ENCODE assay signal across 28 cellular contexts in the genomic region with DNA sequence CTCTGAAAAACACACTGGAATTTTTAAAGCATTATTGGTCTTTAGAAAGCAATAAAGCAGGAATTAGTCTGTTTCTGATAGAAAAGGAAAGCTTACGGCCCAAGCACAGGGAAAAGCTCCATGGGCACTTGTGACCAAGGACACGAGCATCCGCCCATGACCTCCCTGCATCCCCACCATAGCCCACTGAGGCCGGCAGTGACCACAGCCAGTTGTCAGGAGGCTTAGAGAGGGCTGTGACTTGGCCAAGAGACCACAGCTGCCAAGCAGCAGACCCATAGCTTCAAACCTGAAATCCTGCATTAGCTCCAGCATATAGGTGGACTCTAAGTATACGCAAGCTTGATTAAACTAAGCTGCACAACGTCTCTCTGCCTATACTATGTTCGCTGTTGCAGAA. TPM values are rescaled to one million over a fixed set of nuclear protein-coding genes. Genes with fewer than 3 reads are reported as not detected.
DNase-seq lines count a peak whose midpoint lies in the region; ATAC-seq, FAIRE-seq and TF ChIP-seq lines count a peak whose summit lies in the region.
"Had no signal": no experiment of that assay in that cellular context is flagged by ENCODE, and none has a peak within 500 bp of the region (broad histone marks: within the 10 kb centered on the region; RNA-seq: fewer than 3 reads in every experiment).

No MANE protein-coding gene starts in this region.

- H4K8ac ChIP-seq in trophoblast cell (ENCODE audit: low read depth, low read length) (no peak overlapping the region), mesenchymal stem cell (ENCODE audit: low read length) (no peak overlapping the region)

- H2BK12ac ChIP-seq in trophoblast cell (ENCODE audit: low read length) (no peak overlapping the region), mesenchymal stem cell (ENCODE audit: low read length in 2 of 2) (no peak overlapping the region)

- no peak overlapping the region for H2BK15ac ChIP-seq in mesenchymal stem cell (ENCODE audit: low read depth, poor library complexity, severe bottlenecking)

- H3K4me1 ChIP-seq in SJCRH30 (peaks cover 18% of the 10 kb centered on the region), keratinocyte (ENCODE audit: control insufficient read depth, extremely low read depth, insufficient read depth, low read length) (peaks cover 18% of the 10 kb centered on the region), trophoblast cell (ENCODE audit: control insufficient read depth in 1 of 2, insufficient read depth in 2 of 2, low read length in 2 of 2) (peaks cover 12 to 26% of the 10 kb centered on the region in 2 experiments), mesenchymal stem cell (ENCODE audit: control insufficient read depth, insufficient read depth, low read depth, low read length) (peaks cover 9% of the 10 kb centered on the region)

- H3K9me3 Mint-ChIP-seq in glutamatergic neuron (ENCODE audit: unreplicated experiment), result peaks cover 3% of the 10 kb centered on the region
- H3K9me3 Mint-ChIP-seq: CD14-positive monocyte; CD4-positive, alpha-beta memory T cell; CD4-positive, CD25-positive, alpha-beta regulatory T cell; CD8-positive, alpha-beta memory T cell had no signal

- H4K91ac ChIP-seq in trophoblast cell (ENCODE audit: low read depth, low read length), result no peak overlapping the region
- no peak overlapping the region for H4K91ac ChIP-seq in mesenchymal stem cell (ENCODE audit: low read length)

- H3K14ac ChIP-seq in trophoblast cell (ENCODE audit: low read length), result no peak overlapping the region
- H3K14ac ChIP-seq in mesenchymal stem cell (ENCODE audit: low read length in 2 of 2), result no peak overlapping the region

- H3K4ac ChIP-seq in trophoblast cell (ENCODE audit: low read depth, low read length) (peak overlapping the region; percentile 41), mesenchymal stem cell (ENCODE audit: low read depth in 1 of 2, low read length in 2 of 2) (no peak overlapping the region)

- H2BK120ac ChIP-seq in trophoblast cell (ENCODE audit: insufficient read depth, low read length, poor library complexity), result no peak overlapping the region
- H2BK120ac ChIP-seq in mesenchymal stem cell (ENCODE audit: low read depth, low read length), result no peak overlapping the region

- H3K9me1 ChIP-seq in keratinocyte (ENCODE audit: control insufficient read depth, extremely low read depth, insufficient read depth, low read length), result no peaks in the 10 kb centered on the region

- no peak overlapping the region for H4K12ac ChIP-seq in trophoblast cell (ENCODE audit: low read depth, low read length)

- H3K36me3 ChIP-seq in SJCRH30 (no peaks in the 10 kb centered on the region), keratinocyte (ENCODE audit: control insufficient read depth in 2 of 2, extremely low read depth in 1 of 2, insufficient read depth in 2 of 2, low read length in 2 of 2) (peaks cover 3 to 8% of the 10 kb centered on the region in 2 experiments), trophoblast cell (ENCODE audit: control insufficient read depth in 1 of 2, insufficient read depth in 2 of 2, low read length in 2 of 2) (peaks cover 0 to 2% of the 10 kb centered on the region in 2 experiments), mesenchymal stem cell (ENCODE audit: control insufficient read depth in 1 of 2, insufficient read depth in 2 of 2, low read depth in 1 of 2, low read length in 2 of 2) (no peaks in the 10 kb centered on the region)
- H3K36me3 ChIP-seq: BE2C had no signal

- H2BK5ac ChIP-seq in trophoblast cell (ENCODE audit: low read depth, low read length, poor library complexity) (no peak overlapping the region), mesenchymal stem cell (ENCODE audit: low read depth, low read length, poor library complexity, severe bottlenecking) (no peak overlapping the region)

- peaks cover 4% of the 10 kb centered on the region for H4K20me1 ChIP-seq in keratinocyte (ENCODE audit: control insufficient read depth, extremely low read depth, insufficient read depth, low read length)

- no peaks in the 10 kb centered on the region for H3K9me3 ChIP-seq in SJCRH30 (replicated peaks)
- H3K9me3 ChIP-seq in keratinocyte (ENCODE audit: control insufficient read depth, low read depth, low read length), result no peaks in the 10 kb centered on the region
- peaks cover 2% of the 10 kb centered on the region for H3K9me3 ChIP-seq in trophoblast cell (ENCODE audit: insufficient read depth, low read depth, low read length)
- H3K9me3 ChIP-seq in mesenchymal stem cell (ENCODE audit: control insufficient read depth, low read length), result no peaks in the 10 kb centered on the region
- H3K9me3 ChIP-seq: BE2C, BLaER1 had no signal

- H3K27ac ChIP-seq in SJCRH30 (no peak overlapping the region), keratinocyte (ENCODE audit: control insufficient read depth, insufficient read depth, low read length) (no peak overlapping the region), trophoblast cell (ENCODE audit: low read depth, low read length) (no peak overlapping the region), mesenchymal stem cell (ENCODE audit: low read length, poor library complexity, severe bottlenecking) (no peak overlapping the region)
- H3K27ac ChIP-seq: BLaER1 had no signal

- H3K9ac ChIP-seq in keratinocyte (ENCODE audit: control insufficient read depth, extremely low read depth, insufficient read depth, low read length), result no peak overlapping the region
- H3K9ac ChIP-seq in trophoblast cell (ENCODE audit: low read length), result no peak overlapping the region
- no peak overlapping the region for H3K9ac ChIP-seq in mesenchymal stem cell (ENCODE audit: low read length)
- H3K9ac ChIP-seq: BLaER1 had no signal

- H3K23ac ChIP-seq in trophoblast cell (ENCODE audit: low read length) (no peak overlapping the region), mesenchymal stem cell (ENCODE audit: low read length in 2 of 2) (no peak overlapping the region)

- no peaks in the 10 kb centered on the region for H3K27me3 ChIP-seq in SJCRH30
- no peaks in the 10 kb centered on the region for H3K27me3 ChIP-seq in keratinocyte (ENCODE audit: control insufficient read depth, extremely low read depth, insufficient read depth, low read length)
- no peaks in the 10 kb centered on the region for H3K27me3 ChIP-seq in trophoblast cell (ENCODE audit: insufficient read depth, low read length)
- H3K27me3 ChIP-seq in mesenchymal stem cell (ENCODE audit: control insufficient read depth in 1 of 2, insufficient read depth in 1 of 2, low read length in 2 of 2), result no peaks in the 10 kb centered on the region
- H3K27me3 ChIP-seq: BE2C, BLaER1 had no signal

- H3K18ac ChIP-seq in trophoblast cell (ENCODE audit: low read length) (no peak overlapping the region), mesenchymal stem cell (ENCODE audit: low read depth in 1 of 2, low read length in 2 of 2) (no peak overlapping the region)

- no peak overlapping the region for H3K4me3 Mint-ChIP-seq in glutamatergic neuron (ENCODE audit: unreplicated experiment)
- H3K4me3 Mint-ChIP-seq: CD14-positive monocyte; CD4-positive, alpha-beta memory T cell; CD4-positive, CD25-positive, alpha-beta regulatory T cell; CD8-positive, alpha-beta memory T cell had no signal

- H3K36me3 Mint-ChIP-seq in glutamatergic neuron (ENCODE audit: unreplicated experiment), result no peaks in the 10 kb centered on the region

- H3K27me3 Mint-ChIP-seq in glutamatergic neuron (ENCODE audit: unreplicated experiment), result no peaks in the 10 kb centered on the region
- H3K27me3 Mint-ChIP-seq: CD4-positive, alpha-beta memory T cell; CD4-positive, CD25-positive, alpha-beta regulatory T cell; CD8-positive, alpha-beta memory T cell had no signal

- FAIRE-seq in keratinocyte (lab: Jason Lieb, UNC), result peak; percentile 13
- FAIRE-seq: A204.1, GM12878, GM12892, GM18507 had no signal

- dilution Hi-C loops in keratinocyte (cut with MboI; ENCODE audit: extremely low pct_ligation_motif_present, low sequenced_read_pairs), result no loop called here

- no peak for TF ChIP-seq CTCF in keratinocyte (optimal IDR thresholded peaks at IDR 0.05 in 1 of 3, IDR thresholded peaks at IDR 0.05 in 1 of 3, conservative IDR thresholded peaks at IDR 0.05 in 1 of 3; ENCODE audit: extremely low read depth in 1 of 3, insufficient read depth in 2 of 3, low read length in 3 of 3)
- no peak for TF ChIP-seq CTCF in glutamatergic neuron (IDR thresholded peaks at IDR 0.05; ENCODE audit: partially characterized antibody, unreplicated experiment)

- DNase-seq in SJCRH30, result peak; percentile 39 to 54
- DNase-seq in keratinocyte (ENCODE audit: low read depth, low spot score), result no peak
- DNase-seq in trophoblast cell, result no peak
- no peak for DNase-seq in glutamatergic neuron
- DNase-seq in mesenchymal stem cell, result no peak
- DNase-seq in NCI-H1092 treated with DMSO at 0.1 percent for 48 hours (lab: John Stamatoyannopoulos, UW), result no peak
- DNase-seq: 8988T; ACHN; BE2C; C1 segment of cervical spinal cord; CD4-positive, alpha-beta memory T cell; CD4-positive, CD25-positive, alpha-beta regulatory T cell; CD8-positive, alpha-beta memory T cell; COR-L47; DMS 273 treated with DMSO at 0.1 percent for 48 hours; DMS153; DMS53; DMS79; DND-41; EL; GDM1 had no signal

- no peak overlapping the region for H2AFZ ChIP-seq in keratinocyte (ENCODE audit: control insufficient read depth, low read length)
- H2AFZ ChIP-seq in trophoblast cell (ENCODE audit: insufficient read depth, low read length, poor library complexity), result no peak overlapping the region
- H2AFZ ChIP-seq in mesenchymal stem cell (ENCODE audit: low read depth, low read length), result no peak overlapping the region

- WGBS in trophoblast cell (ENCODE audit: extremely low coverage, insufficient coverage, insufficient read length), result no CpG with 5 or more reads among the region's 7 CpGs
- 98% methylated on average over 7 of the region's 7 CpGs for WGBS in mesenchymal stem cell

- ATAC-seq in GM21825 (IDR thresholded peaks at IDR 0.05; ENCODE audit: unreplicated experiment), result no peak
- ATAC-seq: GM12878 had no signal

- H3K4me1 Mint-ChIP-seq in glutamatergic neuron (ENCODE audit: low read depth, unreplicated experiment), result peaks cover 6% of the 10 kb centered on the region

- peaks cover 97% of the 10 kb centered on the region for H3K79me2 ChIP-seq in keratinocyte (ENCODE audit: control insufficient read depth, insufficient read depth, low read length)
- peaks cover 13% of the 10 kb centered on the region for H3K79me2 ChIP-seq in trophoblast cell (ENCODE audit: control insufficient read depth, insufficient read depth, low read length, poor library complexity)

- H3K4me3 ChIP-seq in SJCRH30 (no peak overlapping the region), keratinocyte (ENCODE audit: control insufficient read depth in 2 of 3, extremely low read depth in 1 of 3, insufficient read depth in 2 of 3, low read depth in 1 of 3, low read length in 3 of 3) (no peak overlapping the region), trophoblast cell (ENCODE audit: low read depth, low read length) (no peak overlapping the region), mesenchymal stem cell (ENCODE audit: insufficient read depth in 1 of 2, low read depth in 1 of 2, low read length in 2 of 2) (no peak overlapping the region)
- H3K4me3 ChIP-seq: BLaER1, GM12878 had no signal

- H3K27ac Mint-ChIP-seq in glutamatergic neuron (ENCODE audit: unreplicated experiment), result no peak overlapping the region
- H3K27ac Mint-ChIP-seq: CD4-positive, CD25-positive, alpha-beta regulatory T cell had no signal

- no peak overlapping the region for H2AK5ac ChIP-seq in trophoblast cell (ENCODE audit: low read length)
- no peak overlapping the region for H2AK5ac ChIP-seq in mesenchymal stem cell (ENCODE audit: low read length, severe bottlenecking)

- H3K79me1 ChIP-seq in trophoblast cell (ENCODE audit: low read length) (no peaks in the 10 kb centered on the region), mesenchymal stem cell (replicated peaks; ENCODE audit: low read length, poor library complexity, severe bottlenecking) (peaks cover 26% of the 10 kb centered on the region)

- H3K4me2 ChIP-seq in keratinocyte (ENCODE audit: control insufficient read depth, extremely low read depth, insufficient read depth, low read depth, low read length) (no peak overlapping the region), trophoblast cell (ENCODE audit: low read length) (no peak overlapping the region), mesenchymal stem cell (ENCODE audit: low read length, poor library complexity, severe bottlenecking) (no peak overlapping the region)
- H3K4me2 ChIP-seq: BLaER1 had no signal

RNA-seq across cellular contexts. Expression of a gene that starts 8.9 kb away (rescaled TPM):
- total RNA-seq in SJCRH30 (2014; rRNA removed; shearing (Covaris generic)), result 72.6 and 79.4 TPM in 2 replicates
- 39.4 to 48.1 TPM (median 46.9 TPM) in 3 replicates for polyA plus RNA-seq in keratinocyte
- 28.5 TPM for polyA plus RNA-seq in keratinocyte (2011; ENCODE audit: low read depth)
- polyA plus RNA-seq in keratinocyte (2011; cell fraction: cytosol; rRNA removed), result 33.7 and 49.2 TPM in 2 replicates
- 25.4 and 26.8 TPM in 2 replicates for polyA plus RNA-seq in keratinocyte (2011; cell fraction: nucleus; rRNA removed)
- 37.5 and 39.2 TPM in 2 replicates for polyA plus RNA-seq in keratinocyte (2012; ENCODE audit: low replicate concordance)
- 23.9 to 47.4 TPM (median 44.7 TPM) in 3 replicates for polyA minus RNA-seq in keratinocyte
- 43.2 TPM for polyA minus RNA-seq in keratinocyte (2011; cell fraction: cytosol; rRNA and poly(A)+ RNA removed)
- polyA minus RNA-seq in keratinocyte (2011; cell fraction: nucleus; rRNA and poly(A)+ RNA removed), result 14.7 and 34.4 TPM in 2 replicates
- 81.6 and 81.8 TPM in 2 replicates for polyA plus RNA-seq in trophoblast cell (2013)
- total RNA-seq in glutamatergic neuron (ENCODE audit: unreplicated experiment), result 46.2 TPM
- 32.0 TPM for polyA plus RNA-seq in mesenchymal stem cell (2013, experiment 1 of 2)
- polyA plus RNA-seq in mesenchymal stem cell (2013, experiment 2 of 2), result 31.1 TPM

RNA-seq across cellular contexts. Expression of a gene that starts 9.5 kb away (rescaled TPM):
- 17.5 and 18.6 TPM in 2 replicates for total RNA-seq in SJCRH30 (2014; rRNA removed; shearing (Covaris generic))
- polyA plus RNA-seq in keratinocyte, result 6.6 to 12.8 TPM (median 11.5 TPM) in 3 replicates
- 21.4 TPM for polyA plus RNA-seq in keratinocyte (2011; ENCODE audit: low read depth)
- polyA plus RNA-seq in keratinocyte (2011; cell fraction: cytosol; rRNA removed), result 26.7 and 29.1 TPM in 2 replicates
- 36.2 and 39.2 TPM in 2 replicates for polyA plus RNA-seq in keratinocyte (2011; cell fraction: nucleus; rRNA removed)
- polyA plus RNA-seq in keratinocyte (2012; ENCODE audit: low replicate concordance), result 40.6 and 57.1 TPM in 2 replicates
- polyA minus RNA-seq in keratinocyte, result 9.9 to 48.2 TPM (median 41.3 TPM) in 3 replicates
- 19.4 TPM for polyA minus RNA-seq in keratinocyte (2011; cell fraction: cytosol; rRNA and poly(A)+ RNA removed)
- 19.5 and 34.2 TPM in 2 replicates for polyA minus RNA-seq in keratinocyte (2011; cell fraction: nucleus; rRNA and poly(A)+ RNA removed)
- polyA plus RNA-seq in trophoblast cell (2013), result 105 TPM in 2 replicates
- total RNA-seq in glutamatergic neuron (ENCODE audit: unreplicated experiment), result 47.2 TPM
- polyA plus RNA-seq in mesenchymal stem cell (2013, experiment 1 of 2), result 60.7 TPM
- polyA plus RNA-seq in mesenchymal stem cell (2013, experiment 2 of 2), result 59.2 TPM

Comparison
In these comparisons a context has a peak if more than half of its experiments do, and no peak if none do; other contexts are left out.
1. DNase-seq: peak in SJCRH30 (2 of 2); none in keratinocyte (single experiment), trophoblast cell (0 of 2), glutamatergic neuron (single experiment), mesenchymal stem cell (single experiment) and NCI-H1092 treated with DMSO at 0.1 percent for 48 hours (single experiment).